Comparison of ENCODE assay signal across 1 cellular context in the genomic region with DNA sequence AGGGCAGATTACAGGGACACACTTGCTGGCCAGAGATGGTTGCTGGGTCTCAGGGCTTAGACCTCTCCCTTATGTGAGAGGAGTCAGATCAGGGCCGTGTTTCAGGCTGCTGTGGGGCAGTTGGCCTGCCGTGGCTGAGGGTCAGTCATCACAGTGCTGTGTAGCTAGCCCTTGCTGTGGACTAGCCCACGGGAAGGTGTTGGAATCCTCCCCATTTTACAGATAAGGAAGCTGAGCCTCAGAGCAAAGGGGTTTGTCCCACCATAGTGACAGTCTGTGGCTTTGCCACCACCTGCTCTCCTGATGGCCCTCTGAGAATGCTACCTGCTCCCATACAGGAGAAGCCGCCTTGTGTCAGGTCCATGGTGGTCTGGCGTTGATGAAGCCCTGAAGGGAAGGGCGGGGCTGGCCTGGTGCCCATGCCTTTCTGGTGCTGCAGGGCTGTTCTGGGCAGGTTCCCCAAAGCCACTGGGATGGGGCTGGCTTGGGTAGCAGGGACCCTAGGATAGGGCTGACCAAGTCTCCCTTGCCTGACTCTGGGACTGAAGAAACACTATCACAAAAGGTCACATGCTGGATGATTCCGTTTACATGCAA.
TF ChIP-seq lines count a peak whose summit lies in the region.

No MANE protein-coding gene starts in this region.

TF ChIP-seq in HepG2, 621 proteins besides CTCF, POLR2A, EP300 and RAD21:
- TF ChIP-seq NR2F6 (IDR thresholded peaks at IDR 0.05) (no peak), NR2F6 (CRISPR knock-in tag; IDR thresholded peaks at IDR 0.05) (no peak), ADNP (CRISPR knock-in tag; IDR thresholded peaks at IDR 0.05) (no peak), ZNF263 (CRISPR knock-in tag; IDR thresholded peaks at IDR 0.05) (no peak), ZNF629 (CRISPR knock-in tag; conservative IDR thresholded peaks at IDR 0.05) (peak; percentile 56; the same call in 1 of the 2 replicates)
